13 cellular contexts compared by ENCODE assay signal in genomic region chr11:112822478-112823274, GRCh38.
DNase-seq lines count a peak whose midpoint lies in the region; ATAC-seq and TF ChIP-seq lines count a peak whose summit lies in the region.
"Had no signal": no experiment of that assay in that cellular context is flagged by ENCODE, and none has a peak within 500 bp of the region (broad histone marks: within the 10 kb centered on the region; RNA-seq: fewer than 3 reads in every experiment).

No MANE protein-coding gene starts in this region.

- peaks cover 30 to 36% of the 10 kb centered on the region in 2 experiments for H3K9me3 Mint-ChIP-seq in H9

- no peak overlapping the region for H3K18ac ChIP-seq in H9 (ENCODE audit: insufficient read length, low read depth, low read length)

- H2BK20ac ChIP-seq in H9 (ENCODE audit: low read depth, low read length, poor library complexity, severe bottlenecking), result no peak overlapping the region

- H3K23me2 ChIP-seq in H9 (ENCODE audit: insufficient read length, low read depth, low read length, poor library complexity, severe bottlenecking), result no peaks in the 10 kb centered on the region

- ATAC-seq in right lobe of liver (peak; percentile 42 to 91 (median 68)), HG03442 (IDR thresholded peaks at IDR 0.05; ENCODE audit: unreplicated experiment) (no peak), GM21717 (IDR thresholded peaks at IDR 0.05; ENCODE audit: unreplicated experiment) (no peak)

- no peak overlapping the region for H3K9ac ChIP-seq in H9 (ENCODE audit: extremely low read depth, insufficient read length, low read length)

- H3K56ac ChIP-seq in H9 (ENCODE audit: insufficient read length, low read depth, low read length), result no peak overlapping the region

- TF ChIP-seq POLR2A in right lobe of liver (IDR thresholded peaks at IDR 0.05), result no peak

- H3K36me3 Mint-ChIP-seq in H9 (ENCODE audit: insufficient read depth in 1 of 3, low read depth in 3 of 3), result peaks cover 0 to 38% (median 12%) of the 10 kb centered on the region in 3 experiments; a peak in 6 of 7 replicates
- H3K36me3 Mint-ChIP-seq: CD4-positive, CD25-positive, alpha-beta regulatory T cell; IgD-negative memory B cell had no signal

- H3K27ac ChIP-seq in H9 (ENCODE audit: insufficient read length, low read depth, low read length), result no peak overlapping the region
- peak overlapping the region; percentile 92 for H3K27ac ChIP-seq in WERI-Rb-1
- no peak overlapping the region for H3K27ac ChIP-seq in right lobe of liver
- H3K27ac ChIP-seq in left ventricle myocardium inferior (replicated peaks), result no peak overlapping the region
- H3K27ac ChIP-seq: tibial artery had no signal

- H3K4ac ChIP-seq in H9 (ENCODE audit: low read depth, low read length), result no peak overlapping the region

- H3K23ac ChIP-seq in H9 (ENCODE audit: insufficient read length, low read depth, low read length), result no peak overlapping the region

- H3K79me1 ChIP-seq in H9 (ENCODE audit: insufficient read depth, low read depth, low read length, poor library complexity, severe bottlenecking), result no peaks in the 10 kb centered on the region

- WGBS in H9 (ENCODE audit: extremely low coverage, insufficient read length, low lambda C conversion rate), result no CpG with 5 or more reads among the region's 3 CpGs
- 28% methylated on average over 3 of the region's 3 CpGs for WGBS in right lobe of liver (ENCODE audit: insufficient coverage, low coverage, low lambda C conversion rate, missing lambda C conversion rate)

- H2BK12ac ChIP-seq in H9 (ENCODE audit: insufficient read length, low read depth, low read length), result no peak overlapping the region

- H3K27me3 ChIP-seq in H9 (ENCODE audit: insufficient read depth, low read length) (no peaks in the 10 kb centered on the region), WERI-Rb-1 (ENCODE audit: insufficient read depth, low read depth, severe bottlenecking) (no peaks in the 10 kb centered on the region), right lobe of liver (no peaks in the 10 kb centered on the region), left ventricle myocardium inferior (ENCODE audit: low read depth) (no peaks in the 10 kb centered on the region)
- H3K27me3 ChIP-seq: tibial artery had no signal

- H3T11ph ChIP-seq in H9 (ENCODE audit: low read length), result no peak overlapping the region

- TF ChIP-seq CTCF in H9 (conservative IDR thresholded peaks at IDR 0.05) (no peak), WERI-Rb-1 (IDR thresholded peaks at IDR 0.05; ENCODE audit: low read depth, low read length) (no peak), right lobe of liver (IDR thresholded peaks at IDR 0.05) (no peak), left ventricle myocardium inferior (IDR thresholded peaks at IDR 0.05; ENCODE audit: borderline replicate concordance) (no peak)

- H2AFZ ChIP-seq in H9 (ENCODE audit: low read length), result no peak overlapping the region

- H3K4me1 ChIP-seq in H9 (ENCODE audit: insufficient read depth, low read length) (peaks cover 28% of the 10 kb centered on the region), right lobe of liver (peaks cover 0 to 4% (median 0%) of the 10 kb centered on the region in 4 donors), left ventricle myocardium inferior (peaks cover 4% of the 10 kb centered on the region)
- H3K4me1 ChIP-seq: tibial artery had no signal

- peak overlapping the region; percentile 2; the same call in 1 of the 2 replicates for H3K4me3 ChIP-seq in WERI-Rb-1 (ENCODE audit: low read depth, low read length)
- no peak overlapping the region for H3K4me3 ChIP-seq in right lobe of liver
- no peak overlapping the region for H3K4me3 ChIP-seq in left ventricle myocardium inferior
- H3K4me3 ChIP-seq: tibial artery had no signal

- peak overlapping the region; percentile 11 for H3K4me2 ChIP-seq in H9 (ENCODE audit: insufficient read depth, insufficient read length, low read length)

- no peaks in the 10 kb centered on the region for H3K79me2 ChIP-seq in H9 (ENCODE audit: insufficient read depth, low read length)

- peaks cover 2% of the 10 kb centered on the region for H3K27me3 Mint-ChIP-seq in H9 (ENCODE audit: low read depth)
- H3K27me3 Mint-ChIP-seq: CD4-positive, CD25-positive, alpha-beta regulatory T cell had no signal

- H3K27ac Mint-ChIP-seq in H9, result peak overlapping the region; percentile 91 to 98 (median 94)
- H3K27ac Mint-ChIP-seq: CD4-positive, CD25-positive, alpha-beta regulatory T cell; IgD-negative memory B cell had no signal

- H3K4me3 Mint-ChIP-seq in H9, result peak overlapping the region in 1 of 2 experiments; percentile 69; a peak in 2 of 5 replicates
- H3K4me3 Mint-ChIP-seq: CD4-positive, CD25-positive, alpha-beta regulatory T cell had no signal

- DNase-seq in H9, result peak; percentile 87
- DNase-seq in NCI-H146 treated with DMSO at 0.1 percent for 48 hours (lab: John Stamatoyannopoulos, UW; ENCODE audit: unreplicated experiment), result peak; percentile 45
- peak; percentile 95 for DNase-seq in WERI-Rb-1
- peak in 1 of 3 donors; percentile 25 for DNase-seq in right lobe of liver
- no peak for DNase-seq in left ventricle myocardium inferior
- no peak for DNase-seq in HK-2 (ENCODE audit: unreplicated experiment)
- DNase-seq: CD4-positive, CD25-positive, alpha-beta regulatory T cell; head of caudate nucleus; NCI-H2107; tibial artery had no signal

- H4K8ac ChIP-seq in H9 (replicated peaks; ENCODE audit: insufficient read length, low read depth, low read length), result no peak overlapping the region

- no peak overlapping the region for H2BK5ac ChIP-seq in H9 (ENCODE audit: insufficient read length, low read length)

- no peaks in the 10 kb centered on the region for H3K9me3 ChIP-seq in H9 (ENCODE audit: control insufficient read depth, low read depth, low read length)
- H3K9me3 ChIP-seq in WERI-Rb-1 (ENCODE audit: severe bottlenecking), result peaks cover 6% of the 10 kb centered on the region
- no peaks in the 10 kb centered on the region for H3K9me3 ChIP-seq in right lobe of liver
- no peaks in the 10 kb centered on the region for H3K9me3 ChIP-seq in left ventricle myocardium inferior (replicated peaks)
- H3K9me3 ChIP-seq: tibial artery had no signal

- no peak overlapping the region for H4K5ac ChIP-seq in H9 (ENCODE audit: insufficient read length, low read depth, low read length)

- H2BK120ac ChIP-seq in H9 (ENCODE audit: low read depth, low read length, poor library complexity, severe bottlenecking), result no peak overlapping the region

- H3K4me1 Mint-ChIP-seq in H9, result peaks cover 72 to 74% of the 10 kb centered on the region in 2 experiments
- H3K4me1 Mint-ChIP-seq: CD4-positive, CD25-positive, alpha-beta regulatory T cell; IgD-negative memory B cell had no signal

- no peak overlapping the region for H3K14ac ChIP-seq in H9 (ENCODE audit: insufficient read depth, low read length)

- no peaks in the 10 kb centered on the region for H3K36me3 ChIP-seq in WERI-Rb-1
- H3K36me3 ChIP-seq in right lobe of liver, result no peaks in the 10 kb centered on the region
- H3K36me3 ChIP-seq in left ventricle myocardium inferior, result no peaks in the 10 kb centered on the region
- H3K36me3 ChIP-seq: tibial artery had no signal

- intact Hi-C loops in right lobe of liver (cut with DNase I) (no loop called here), left ventricle myocardium inferior (cut with micrococcal nuclease) (no loop called here)

- no peak overlapping the region for H4K91ac ChIP-seq in H9 (ENCODE audit: insufficient read length, low read depth, low read length)

- no peak overlapping the region for H2AK5ac ChIP-seq in H9 (ENCODE audit: insufficient read length, low read length)

- H4K20me1 ChIP-seq in H9 (ENCODE audit: control insufficient read depth, insufficient read depth, insufficient read length), result no peaks in the 10 kb centered on the region

- no peak overlapping the region for H2BK15ac ChIP-seq in H9 (ENCODE audit: low read depth, low read length)

Comparison
In these comparisons a context has a peak if more than half of its experiments do, and no peak if none do; other contexts are left out.
1. DNase-seq: peak in H9 (single experiment), NCI-H146 treated with DMSO at 0.1 percent for 48 hours (single experiment) and WERI-Rb-1 (single experiment); none in left ventricle myocardium inferior (single experiment) and HK-2 (single experiment).
2. ATAC-seq: peak in right lobe of liver (4 of 4); none in HG03442 (single experiment) and GM21717 (single experiment).